Comparison of ENCODE assay signal across 1 cellular context in genomic region chr13:73000027-73000674, GRCh38.
TF ChIP-seq lines count a peak whose summit lies in the region.

No MANE protein-coding gene starts in this region.

TF ChIP-seq in GM23338, 12 proteins besides CTCF, POLR2A, EP300 and RAD21 (continued from another document):
- TF ChIP-seq REST (IDR thresholded peaks at IDR 0.05; ENCODE audit: unreplicated experiment) (no peak), ZNF331 (CRISPR knock-in tag; IDR thresholded peaks at IDR 0.05; ENCODE audit: low read depth) (no peak), POLR2AphosphoS5 (IDR thresholded peaks at IDR 0.05; ENCODE audit: low read depth) (no peak), NANOG (IDR thresholded peaks at IDR 0.05; ENCODE audit: borderline replicate concordance) (no peak), STAT1 (IDR thresholded peaks at IDR 0.05; ENCODE audit: unreplicated experiment) (no peak), ETS1 (IDR thresholded peaks at IDR 0.05) (no peak), JUNB (IDR thresholded peaks at IDR 0.05; ENCODE audit: unreplicated experiment) (no peak), CREB1 (CRISPR knock-in tag; IDR thresholded peaks at IDR 0.05; ENCODE audit: low read depth) (no peak)
